ENCODE assay signal across 21 cellular contexts in genomic region chr5:9765421-9765820, GRCh38.
A peak's percentile ranks its signal among the peaks of the same experiment; 100 is the strongest.
DNase-seq lines count a peak whose midpoint lies in the region; ATAC-seq and TF ChIP-seq lines count a peak whose summit lies in the region.
"Had no signal": no experiment of that assay in that cellular context is flagged by ENCODE, and none has a peak within 500 bp of the region (broad histone marks: within the 10 kb centered on the region; RNA-seq: fewer than 3 reads in every experiment).

No MANE protein-coding gene starts in this region.

- H3K27ac ChIP-seq in SK-N-SH (ENCODE audit: low read depth in 2 of 2, low read length in 1 of 2) = peak overlapping the region in 1 of 2 experiments; percentile 68; a peak in 2 of 4 replicates
- H3K27ac ChIP-seq: colonic mucosa had no signal

- H3K4me1 ChIP-seq in SK-N-SH (ENCODE audit: control insufficient read depth in 1 of 2, insufficient read depth in 2 of 2, low read depth in 1 of 2, low read length in 1 of 2) = peaks cover 0 to 8% of the 10 kb centered on the region in 2 experiments; a peak in 2 of 4 replicates
- H3K4me1 ChIP-seq: colonic mucosa had no signal

- TF ChIP-seq CTCF in SK-N-SH (IDR thresholded peaks at IDR 0.05) = no peak
- no peak for TF ChIP-seq CTCF in foreskin fibroblast (IDR thresholded peaks at IDR 0.05; ENCODE audit: low read depth, low read length)

- TF ChIP-seq EP300 in SK-N-SH (IDR thresholded peaks at IDR 0.05; ENCODE audit: borderline replicate concordance in 1 of 2, low read depth in 1 of 2, low read length in 1 of 2) = peak in 1 of 2 experiments; percentile 20; a peak in 1 of 4 replicates

- no peak overlapping the region for H2AFZ ChIP-seq in SK-N-SH (ENCODE audit: low read depth)

- peak; percentile 66 for DNase-seq in AG08396 (ENCODE audit: low spot score)
- peak; percentile 48 for DNase-seq in GM04504 (ENCODE audit: low read depth)
- DNase-seq in SK-N-SH = peak; percentile 63
- peak; percentile 88 to 95 for DNase-seq in foreskin fibroblast
- DNase-seq in AML-193 (lab: John Stamatoyannopoulos, UW) = no peak
- no peak for DNase-seq in NOMO-1 (lab: John Stamatoyannopoulos, UW; ENCODE audit: unreplicated experiment in 2 of 2)
- DNase-seq in left lobe of liver (ENCODE audit: low spot score) = no peak
- DNase-seq: activated CD4-positive, alpha-beta T cell treated with anti-CD3 and anti-CD28 coated beads for 36 hours; activated naive CD8-positive, alpha-beta T cell treated with anti-CD3 and anti-CD28 coated beads, Interleukin-2, amount 10 ng/mL, durations not matched to agents 7 days and 5 days; CD4-positive, alpha-beta T cell; colonic mucosa; foreskin melanocyte; islet precursor cell; Kasumi-1; mammary epithelial cell; NCI-H187 treated with DMSO at 0.1 percent for 48 hours; right cardiac atrium; Right ventricle myocardium superior; substantia nigra; T-cell had no signal

- no peak overlapping the region for H3K4me2 ChIP-seq in SK-N-SH

- H3K4me3 ChIP-seq in SK-N-SH (ENCODE audit: low read depth in 2 of 2, low read length in 1 of 2) (no peak overlapping the region), foreskin fibroblast (ENCODE audit: low read depth in 1 of 2, low read length in 2 of 2) (no peak overlapping the region)
- H3K4me3 ChIP-seq: colonic mucosa had no signal

- no peaks in the 10 kb centered on the region for H3F3A ChIP-seq in SK-N-SH (replicated peaks; ENCODE audit: insufficient read depth)

- H3K9me2 ChIP-seq in SK-N-SH = no peaks in the 10 kb centered on the region

- no peaks in the 10 kb centered on the region for H3K9me3 ChIP-seq in SK-N-SH
- H3K9me3 ChIP-seq: colonic mucosa had no signal

- POLR2A ChIA-PET in SK-N-SH (lab: Yijun Ruan, JAX) = no interaction called here

- H3K79me2 ChIP-seq in SK-N-SH (ENCODE audit: insufficient read depth) = no peaks in the 10 kb centered on the region

- H3K27me3 ChIP-seq in SK-N-SH (ENCODE audit: insufficient read depth) = no peaks in the 10 kb centered on the region
- H3K27me3 ChIP-seq: colonic mucosa had no signal

- WGBS in SK-N-SH (ENCODE audit: low lambda C conversion rate) = 4% methylated on average over 3 of the region's 3 CpGs

- no peaks in the 10 kb centered on the region for H3K36me3 ChIP-seq in SK-N-SH (replicated peaks in 1 of 2; ENCODE audit: control insufficient read depth in 1 of 2, insufficient read depth in 2 of 2, low read length in 1 of 2)
- H3K36me3 ChIP-seq: colonic mucosa had no signal

- H4K20me1 ChIP-seq in SK-N-SH (ENCODE audit: insufficient read depth) = no peaks in the 10 kb centered on the region

- ATAC-seq in HG02870 (IDR thresholded peaks at IDR 0.05; ENCODE audit: unreplicated experiment) (no peak), left lobe of liver (no peak)
- ATAC-seq: activated CD4-positive, alpha-beta T cell treated with anti-CD3 and anti-CD28 coated beads for 36 hours; right cardiac atrium; T-cell had no signal

- no peak for TF ChIP-seq RAD21 in SK-N-SH (IDR thresholded peaks at IDR 0.05; ENCODE audit: low read length)

- CTCF ChIA-PET in SK-N-SH (lab: Yijun Ruan, JAX) = interaction anchor here (1.2 kb wide), 1 partner anchor 10 kb away, joined by 3 read pairs; no protein-coding TSS in a partner anchor

- no peak overlapping the region for H3K9ac ChIP-seq in SK-N-SH

TF ChIP-seq in SK-N-SH, 30 proteins besides CTCF, POLR2A, EP300 and RAD21:
- TF ChIP-seq TCF12 (IDR thresholded peaks at IDR 0.05) (peak; percentile 7; the same call in 1 of the 2 replicates), RCOR1 (IDR thresholded peaks at IDR 0.05; ENCODE audit: low read length) (peak; percentile 86), SMC3 (IDR thresholded peaks at IDR 0.05; ENCODE audit: low read depth, low read length) (no peak), RXRA (IDR thresholded peaks at IDR 0.05; ENCODE audit: borderline replicate concordance, low read depth) (no peak), FOXM1 (IDR thresholded peaks at IDR 0.05; ENCODE audit: low read depth) (no peak)

Comparison
In these comparisons a context has a peak if more than half of its experiments do, and no peak if none do; other contexts are left out.
1. DNase-seq: peak in AG08396 (single experiment), GM04504 (single experiment), SK-N-SH (single experiment) and foreskin fibroblast (2 of 2); none in AML-193 (0 of 2), NOMO-1 (0 of 2) and left lobe of liver (single experiment).